In the genomic region with DNA sequence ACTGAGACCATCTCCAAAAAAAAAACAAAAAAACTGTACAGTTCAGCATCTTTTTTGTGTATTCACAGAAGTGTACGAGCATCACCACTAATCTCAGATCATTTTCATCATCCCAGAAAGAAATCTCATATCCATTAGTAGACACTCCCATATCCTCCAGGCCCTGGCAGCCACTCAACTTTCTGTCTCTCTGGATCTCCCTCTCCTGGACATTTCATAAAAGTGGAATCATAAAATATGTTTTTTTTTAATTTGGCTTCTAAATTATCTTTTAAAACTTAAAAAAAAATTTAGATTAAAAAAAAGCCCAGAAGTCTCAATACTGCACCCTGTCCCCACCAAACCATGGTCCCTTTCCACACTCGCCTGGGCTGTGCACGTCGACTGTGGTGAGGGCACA, we compare ENCODE assay signal across 25 cellular contexts. TPM values are rescaled to one million over a fixed set of nuclear protein-coding genes. Genes with fewer than 3 reads are reported as not detected.
A peak's percentile ranks its signal among the peaks of the same experiment; 100 is the strongest.
DNase-seq lines count a peak whose midpoint lies in the region; ATAC-seq and TF ChIP-seq lines count a peak whose summit lies in the region.
"Had no signal": no experiment of that assay in that cellular context is flagged by ENCODE, and none has a peak within 500 bp of the region (broad histone marks: within the 10 kb centered on the region; RNA-seq: fewer than 3 reads in every experiment).

No MANE protein-coding gene starts in this region.

- ATAC-seq in HG02885 (IDR thresholded peaks at IDR 0.05; ENCODE audit: poor library complexity, unreplicated experiment) = no peak
- ATAC-seq: esophagus mucosa, lower lobe of right lung, Right ventricle myocardium inferior had no signal

- H3K9me3 Mint-ChIP-seq in endodermal cell = no peaks in the 10 kb centered on the region
- H3K9me3 Mint-ChIP-seq in neural crest cell = no peaks in the 10 kb centered on the region
- H3K9me3 Mint-ChIP-seq: activated naive CD4-positive, alpha-beta T cell treated with anti-CD3 and anti-CD28 coated beads, Interleukin-2, amount 50 U/mL, for 24 hours had no signal

- H2AFZ ChIP-seq in PC-9 = no peak overlapping the region

- H3K9me2 ChIP-seq in PC-9 (ENCODE audit: insufficient read depth) = no peaks in the 10 kb centered on the region

- POLR2A ChIA-PET in PC-9 (lab: Charles Lee; ENCODE audit: unreplicated experiment) = no interaction called here

- H3K27me3 Mint-ChIP-seq in endodermal cell (ENCODE audit: insufficient read depth) (peaks cover 8% of the 10 kb centered on the region), neural crest cell (ENCODE audit: low read depth) (peaks cover 3% of the 10 kb centered on the region)
- H3K27me3 Mint-ChIP-seq: activated naive CD4-positive, alpha-beta T cell treated with anti-CD3 and anti-CD28 coated beads, Interleukin-2, amount 50 U/mL, for 24 hours had no signal

- H3K79me2 ChIP-seq in PC-9 (ENCODE audit: low read depth) = no peaks in the 10 kb centered on the region

- no peaks in the 10 kb centered on the region for H4K20me1 ChIP-seq in PC-9 (ENCODE audit: insufficient read depth)

- H3K4me1 Mint-ChIP-seq in endodermal cell (no peaks in the 10 kb centered on the region), neural crest cell (peaks cover 4% of the 10 kb centered on the region)
- H3K4me1 Mint-ChIP-seq: activated naive CD4-positive, alpha-beta T cell treated with anti-CD3 and anti-CD28 coated beads, Interleukin-2, amount 50 U/mL, for 24 hours; CD4-positive, CD25-positive, alpha-beta regulatory T cell had no signal

- no peaks in the 10 kb centered on the region for H3K36me3 ChIP-seq in PC-9 (ENCODE audit: low read depth)
- H3K36me3 ChIP-seq in endodermal cell (ENCODE audit: control insufficient read depth, insufficient read depth, low read length) = no peaks in the 10 kb centered on the region
- H3K36me3 ChIP-seq: lower lobe of right lung, prostate gland had no signal

- intact Hi-C loops in PC-9 (cut with micrococcal nuclease; ENCODE audit: unreplicated experiment) = no loop called here

- WGBS in endodermal cell (ENCODE audit: insufficient coverage in 1 of 2, insufficient read length in 1 of 2), 2 experiments = 89 to 93% methylated on average over 4 of the region's 4 CpGs

- no peak overlapping the region for H3K9ac ChIP-seq in endodermal cell (ENCODE audit: extremely low read depth, low read length, poor library complexity, severe bottlenecking)

- 0 out of 2 replicates have a peak, but pooled peaks have one; percentile 23 for TF ChIP-seq CTCF in PC-9 (conservative IDR thresholded peaks at IDR 0.05)
- peak; percentile 21 for TF ChIP-seq CTCF in endodermal cell (conservative IDR thresholded peaks at IDR 0.05)
- peak; percentile 32 for TF ChIP-seq CTCF in neural crest cell (conservative IDR thresholded peaks at IDR 0.05)

- H3K27ac ChIP-seq in PC-9 (no peak overlapping the region), endodermal cell (ENCODE audit: low read depth, low read length) (no peak overlapping the region)
- H3K27ac ChIP-seq: lower lobe of right lung, prostate gland had no signal

- DNase-seq in ELR (ENCODE audit: low read depth) (peak; percentile 20), PC-9 (no peak), endodermal cell (no peak), neural crest cell (ENCODE audit: low read depth, low spot score) (no peak), iPS-NIHi7 (ENCODE audit: extremely low spot score) (no peak)
- DNase-seq in stimulated activated CD4-positive, alpha-beta T cell treated with anti-CD3 and anti-CD28 coated beads, Interleukin-2, amount 100 ng/mL, for 24 hours = no peak
- DNase-seq: activated CD4-positive, alpha-beta T cell treated with anti-CD3 and anti-CD28 coated beads, Interleukin-2, amount 50 U/mL, for 4 hours; activated CD4-positive, CD25-positive, alpha-beta regulatory T cell; activated CD8-positive, alpha-beta memory T cell treated with anti-CD3 and anti-CD28 coated beads, Interleukin-2, amount 50 U/mL, for 4 hours; CD4-positive, CD25-positive, alpha-beta regulatory T cell; effector memory CD4-positive, alpha-beta T cell; EL; Karpas-422; lower lobe of right lung; NCI-H1048; NCI-H187; NCI-H69 had no signal

- peaks cover 7% of the 10 kb centered on the region; the same call in 1 of the 2 replicates for H3F3A ChIP-seq in PC-9 (ENCODE audit: insufficient read depth, low read depth)

- no peak overlapping the region for H3K4me3 ChIP-seq in PC-9
- no peak overlapping the region for H3K4me3 ChIP-seq in endodermal cell (ENCODE audit: low read length)
- H3K4me3 ChIP-seq: lower lobe of right lung, prostate gland had no signal

- H3K27ac Mint-ChIP-seq in endodermal cell (no peak overlapping the region), neural crest cell (ENCODE audit: unreplicated experiment) (no peak overlapping the region)
- H3K27ac Mint-ChIP-seq: activated naive CD4-positive, alpha-beta T cell treated with anti-CD3 and anti-CD28 coated beads, Interleukin-2, amount 50 U/mL, for 24 hours; CD4-positive, CD25-positive, alpha-beta regulatory T cell had no signal

- H3K4me2 ChIP-seq in PC-9 = no peak overlapping the region

- H3K4me3 Mint-ChIP-seq in endodermal cell = no peak overlapping the region
- H3K4me3 Mint-ChIP-seq in neural crest cell = no peak overlapping the region
- H3K4me3 Mint-ChIP-seq: activated naive CD4-positive, alpha-beta T cell treated with anti-CD3 and anti-CD28 coated beads, Interleukin-2, amount 50 U/mL, for 24 hours; CD4-positive, CD25-positive, alpha-beta regulatory T cell had no signal

- no peaks in the 10 kb centered on the region for H3K27me3 ChIP-seq in PC-9 (ENCODE audit: insufficient read depth, low read depth)
- H3K27me3 ChIP-seq in endodermal cell (ENCODE audit: control insufficient read depth, insufficient read depth, low read length, poor library complexity, severe bottlenecking) = no peaks in the 10 kb centered on the region

- CTCF ChIA-PET in PC-9 (lab: Charles Lee) = no interaction called here

- H3K36me3 Mint-ChIP-seq in endodermal cell (ENCODE audit: low read depth) (no peaks in the 10 kb centered on the region), neural crest cell (ENCODE audit: low read depth) (no peaks in the 10 kb centered on the region)
- H3K36me3 Mint-ChIP-seq: activated naive CD4-positive, alpha-beta T cell treated with anti-CD3 and anti-CD28 coated beads, Interleukin-2, amount 50 U/mL, for 24 hours had no signal

- BruUV-seq in PC-9 (replicated peaks; lab: Mats Ljungman, UMichigan) = no TSS peak

- H3K9me3 ChIP-seq in PC-9 (ENCODE audit: insufficient read depth, low read depth) = no peaks in the 10 kb centered on the region
- H3K9me3 ChIP-seq in endodermal cell (ENCODE audit: control insufficient read depth, low read length) = no peaks in the 10 kb centered on the region
- H3K9me3 ChIP-seq: lower lobe of right lung, prostate gland had no signal

- 0 out of 2 replicates have a peak, but pooled peaks cover 4% of the 10 kb centered on the region for H3K4me1 ChIP-seq in PC-9 (replicated peaks; ENCODE audit: insufficient read depth)
- H3K4me1 ChIP-seq in endodermal cell (ENCODE audit: control insufficient read depth, insufficient read depth, low read length) = no peaks in the 10 kb centered on the region
- H3K4me1 ChIP-seq: lower lobe of right lung, prostate gland had no signal

RNA-seq across cellular contexts. Expression of gene RIPPLY3, which starts 22.1 kb away (rescaled TPM):
- 0.17 TPM in 1 of 2 replicates, not detected in the other for total RNA-seq in PC-9 (2021)
- 10 to 100 TPM; 15.6 to 28.0 TPM for total RNA-seq in endodermal cell
- 10.3 TPM for polyA plus RNA-seq in endodermal cell (2013, experiment 1 of 2)
- polyA plus RNA-seq in endodermal cell (2013, experiment 2 of 2) = 11.4 TPM
- total RNA-seq in neural crest cell = 2.6 and 3.2 TPM in 2 replicates
- total RNA-seq: CD4-positive, CD25-positive, alpha-beta regulatory T cell; esophagus mucosa; H4; OCI-LY7; Right ventricle myocardium inferior; skeletal muscle tissue had no signal
- polyA plus RNA-seq: CD4-positive, CD25-positive, alpha-beta regulatory T cell had no signal

RNA-seq across cellular contexts. Expression of gene PIGP, which starts 44.3 kb away (rescaled TPM):
- total RNA-seq in PC-9 (2021) = 10.1 and 20.9 TPM in 2 replicates
- total RNA-seq in endodermal cell = 10 to 100 TPM; 28.3 to 29.4 TPM
- 26.5 TPM for polyA plus RNA-seq in endodermal cell (2013, experiment 1 of 2)
- polyA plus RNA-seq in endodermal cell (2013, experiment 2 of 2) = 21.5 TPM
- total RNA-seq in neural crest cell = 16.1 and 16.5 TPM in 2 replicates

RNA-seq across cellular contexts. Expression of gene TTC3, which starts 44.5 kb away (rescaled TPM):
- total RNA-seq in PC-9 (2021) = 77.6 and 84.9 TPM in 2 replicates
- 100 to 1,000 TPM; 184 to 273 TPM for total RNA-seq in endodermal cell
- 237 TPM for polyA plus RNA-seq in endodermal cell (2013, experiment 1 of 2)
- 243 TPM for polyA plus RNA-seq in endodermal cell (2013, experiment 2 of 2)
- total RNA-seq in neural crest cell = 216 and 219 TPM in 2 replicates
